24 cellular contexts compared by ENCODE assay signal in the genomic region with DNA sequence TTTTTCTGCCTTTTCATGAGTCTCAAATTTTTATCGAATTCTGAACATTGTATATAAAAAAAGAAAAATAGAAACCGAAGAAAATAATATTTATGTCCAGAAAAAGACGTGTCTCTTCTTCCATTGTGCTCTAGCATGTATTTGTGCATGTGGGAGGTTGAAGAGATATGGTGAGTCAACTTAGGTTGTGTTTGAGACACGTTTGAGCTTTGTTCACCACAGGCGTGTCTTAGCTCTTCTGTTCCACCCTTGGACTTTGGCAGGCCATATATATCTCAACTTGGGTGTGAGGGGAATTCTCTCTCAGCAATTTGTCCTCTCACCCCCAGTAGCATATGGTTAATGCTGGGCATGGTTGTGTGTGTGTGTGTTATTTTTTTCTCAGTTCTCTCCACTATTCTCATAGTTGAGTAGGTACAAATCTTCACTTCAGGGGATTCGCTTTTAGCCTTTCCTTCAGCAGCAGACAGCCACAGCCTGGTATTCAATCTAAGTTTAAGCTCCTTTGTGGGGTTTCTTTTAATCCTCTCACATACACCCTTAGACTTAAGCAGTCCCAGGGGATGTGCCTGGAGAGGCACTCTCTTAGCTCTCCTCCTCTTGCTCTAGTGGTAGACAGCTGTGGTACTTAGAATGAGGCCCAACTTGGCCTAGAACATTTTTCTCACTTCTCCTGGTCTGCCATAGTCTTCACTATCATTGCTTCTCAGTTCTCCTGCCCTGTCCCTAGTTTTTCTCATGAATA.
DNase-seq lines count a peak whose midpoint lies in the region; ATAC-seq and TF ChIP-seq lines count a peak whose summit lies in the region.
"Had no signal": no experiment of that assay in that cellular context is flagged by ENCODE, and none has a peak within 500 bp of the region (broad histone marks: within the 10 kb centered on the region; RNA-seq: fewer than 3 reads in every experiment).

No MANE protein-coding gene starts in this region.

- H3K27me3 ChIP-seq in A673 (replicated peaks; ENCODE audit: insufficient read depth, low read depth, low read length, poor library complexity) (no peaks in the 10 kb centered on the region), WERI-Rb-1 (ENCODE audit: insufficient read depth, low read depth, severe bottlenecking) (no peaks in the 10 kb centered on the region)
- H3K27me3 ChIP-seq: BLaER1 treated with 17β-estradiol and CSF1 and Interleukin-3, amounts not matched to agents 10 nM and 100 nM had no signal

- no TSS peak for BruUV-seq in A673 (replicated peaks; lab: Mats Ljungman, UMichigan)

- H3K27ac ChIP-seq in A673 (ENCODE audit: low read depth, low read length, poor library complexity, severe bottlenecking) (no peak overlapping the region), WERI-Rb-1 (no peak overlapping the region)
- H3K27ac ChIP-seq: BLaER1 treated with 17β-estradiol and CSF1 and Interleukin-3, amounts not matched to agents 10 nM and 100 nM; HL-60; KMS-11 had no signal

- H3K4me1 ChIP-seq in A673 (ENCODE audit: insufficient read depth, low read length, poor library complexity, severe bottlenecking), result peaks cover 6% of the 10 kb centered on the region

- peaks cover 4% of the 10 kb centered on the region for H3K9me3 ChIP-seq in A673 (ENCODE audit: low read depth, low read length, poor library complexity, severe bottlenecking)
- H3K9me3 ChIP-seq in WERI-Rb-1 (ENCODE audit: severe bottlenecking), result peaks cover 2% of the 10 kb centered on the region

- DNase-seq in A673 (ENCODE audit: low spot score) (peak; percentile 60), NCI-H524 (lab: John Stamatoyannopoulos, UW) (peak; percentile 93 to 97), WERI-Rb-1 (peak; percentile 60), myocyte (ENCODE audit: low read depth) (peak; percentile 3), NCI-H187 treated with DMSO at 0.1 percent for 48 hours (lab: John Stamatoyannopoulos, UW) (no peak)
- DNase-seq in stimulated activated naive CD4-positive, alpha-beta T cell (lab: John Stamatoyannopoulos, UW), result no peak
- DNase-seq: AML-193; CD4-positive, alpha-beta T cell; DMS 273 treated with DMSO at 0.1 percent for 48 hours; DMS79; EL; GDM1; NCI-H1048; NCI-H1417; NCI-H1694; NCI-H2081; NCI-H446; PC-3 had no signal

- POLR2A ChIA-PET in A673 (lab: Charles Lee; ENCODE audit: low non-redundant PET), result no interaction called here

- H3K4me3 ChIP-seq in A673 (ENCODE audit: low read depth, low read length, poor library complexity, severe bottlenecking) (no peak overlapping the region), WERI-Rb-1 (ENCODE audit: low read depth, low read length) (no peak overlapping the region)
- H3K4me3 ChIP-seq: BLaER1 treated with 17β-estradiol and CSF1 and Interleukin-3, amounts not matched to agents 10 nM and 100 nM had no signal

- ATAC-seq in HG03108 (IDR thresholded peaks at IDR 0.05; ENCODE audit: unreplicated experiment), result no peak
- ATAC-seq: HCT116, PC-3, SK-N-SH treated with all-trans-retinoic acid at 6 μM for 48 hours had no signal

- H3K36me3 ChIP-seq in A673 (ENCODE audit: insufficient read depth, low read length, poor library complexity, severe bottlenecking), result no peaks in the 10 kb centered on the region
- no peaks in the 10 kb centered on the region for H3K36me3 ChIP-seq in WERI-Rb-1
- H3K36me3 ChIP-seq: BLaER1 treated with 17β-estradiol and CSF1 and Interleukin-3, amounts not matched to agents 10 nM and 100 nM had no signal

- CTCF ChIA-PET in A673 (lab: Charles Lee), result no interaction called here

- TF ChIP-seq CTCF in A673 (conservative IDR thresholded peaks at IDR 0.05; ENCODE audit: low read depth, low read length) (no peak), WERI-Rb-1 (IDR thresholded peaks at IDR 0.05; ENCODE audit: low read depth, low read length) (no peak)

- intact Hi-C loops in A673 (cut with micrococcal nuclease; ENCODE audit: unreplicated experiment), result no loop called here

Comparison
In these comparisons a context has a peak if more than half of its experiments do, and no peak if none do; other contexts are left out.
1. DNase-seq: peak in A673 (single experiment), NCI-H524 (2 of 2), WERI-Rb-1 (single experiment) and myocyte (single experiment); none in NCI-H187 treated with DMSO at 0.1 percent for 48 hours (single experiment) and stimulated activated naive CD4-positive, alpha-beta T cell (0 of 6).